1 cellular context compared by ENCODE assay signal in genomic region chr10:79321951-79322350, GRCh38.
TF ChIP-seq lines count a peak whose summit lies in the region.

No MANE protein-coding gene starts in this region.

TF ChIP-seq in IMR-90, 13 proteins besides CTCF, POLR2A, EP300 and RAD21:
- TF ChIP-seq RFX5 (IDR thresholded peaks at IDR 0.05; ENCODE audit: low read depth, low read length), result no peak
- no peak for TF ChIP-seq NFE2L2 (IDR thresholded peaks at IDR 0.05; ENCODE audit: low read depth, low read length)
- TF ChIP-seq, protein P1, sequence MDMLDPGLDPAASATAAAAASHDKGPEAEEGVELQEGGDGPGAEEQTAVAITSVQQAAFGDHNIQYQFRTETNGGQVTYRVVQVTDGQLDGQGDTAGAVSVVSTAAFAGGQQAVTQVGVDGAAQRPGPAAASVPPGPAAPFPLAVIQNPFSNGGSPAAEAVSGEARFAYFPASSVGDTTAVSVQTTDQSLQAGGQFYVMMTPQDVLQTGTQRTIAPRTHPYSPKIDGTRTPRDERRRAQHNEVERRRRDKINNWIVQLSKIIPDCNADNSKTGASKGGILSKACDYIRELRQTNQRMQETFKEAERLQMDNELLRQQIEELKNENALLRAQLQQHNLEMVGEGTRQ (IDR thresholded peaks at IDR 0.05; ENCODE audit: low read depth, low read length), result no peak
- no peak for TF ChIP-seq CHD1 (IDR thresholded peaks at IDR 0.05; ENCODE audit: low read depth, low read length)
- no peak for TF ChIP-seq MAZ (IDR thresholded peaks at IDR 0.05; ENCODE audit: borderline replicate concordance, low read depth, low read length)
- no peak for TF ChIP-seq FOS (IDR thresholded peaks at IDR 0.05; ENCODE audit: low read depth, low read length)
- no peak for TF ChIP-seq CEBPB (IDR thresholded peaks at IDR 0.05; ENCODE audit: low read depth, low read length)
- TF ChIP-seq ELK1 (IDR thresholded peaks at IDR 0.05; ENCODE audit: borderline replicate concordance, low read depth, low read length), result no peak
- no peak for TF ChIP-seq BHLHE40 (IDR thresholded peaks at IDR 0.05; ENCODE audit: low read depth, low read length)
- no peak for TF ChIP-seq MAFK (IDR thresholded peaks at IDR 0.05; ENCODE audit: low read depth, low read length)
- no peak for TF ChIP-seq MXI1 (IDR thresholded peaks at IDR 0.05; ENCODE audit: borderline replicate concordance, low read depth, low read length)
- TF ChIP-seq SMC3 (IDR thresholded peaks at IDR 0.05; ENCODE audit: low read depth, low read length), result no peak
- TF ChIP-seq RCOR1 (IDR thresholded peaks at IDR 0.05; ENCODE audit: insufficient replicate concordance, low read length), result no peak
